ENCODE assay signal across 14 cellular contexts in genomic region chr16:88917146-88917914, GRCh38. TPM values are rescaled to one million over a fixed set of nuclear protein-coding genes. Genes with fewer than 3 reads are reported as not detected.
"Had no signal": no experiment of that assay in that cellular context is flagged by ENCODE, and none has a peak within 500 bp of the region (broad histone marks: within the 10 kb centered on the region; RNA-seq: fewer than 3 reads in every experiment).

No MANE protein-coding gene starts in this region.

- H3K27ac Mint-ChIP-seq: activated naive CD8-positive, alpha-beta T cell treated with anti-CD3 and anti-CD28 coated beads, Interleukin-2, amount 10 ng/mL, durations not matched to agents 7 days and 5 days; immature natural killer cell; natural killer cell had no signal

- H3K27ac ChIP-seq: dorsolateral prefrontal cortex, upper lobe of right lung had no signal

- H3K27me3 ChIP-seq: breast epithelium, upper lobe of right lung had no signal

- H3K36me3 Mint-ChIP-seq: activated naive CD8-positive, alpha-beta T cell treated with anti-CD3 and anti-CD28 coated beads, Interleukin-2, amount 10 ng/mL, durations not matched to agents 7 days and 5 days; immature natural killer cell; natural killer cell had no signal

- DNase-seq: activated CD4-positive, alpha-beta T cell treated with anti-CD3 and anti-CD28 coated beads, Interleukin-2, amount 50 U/mL, for 48 hours; activated gamma-delta T cell; activated naive CD8-positive, alpha-beta T cell treated with anti-CD3 and anti-CD28 coated beads, Interleukin-2, amount 10 ng/mL, durations not matched to agents 7 days and 5 days; activated T-cell treated with anti-CD3 and anti-CD28 coated beads, Interleukin-2, amount 50 U/mL, for 48 hours; anterior cingulate cortex; dorsolateral prefrontal cortex; hypothalamus; immature natural killer cell; left cardiac atrium; natural killer cell; stimulated activated CD4-positive, alpha-beta T cell treated with anti-CD3 and anti-CD28 coated beads, Interleukin-12 subunit alpha, Interleukin-12 subunit beta, amount 100 ng/mL, for 4 hours; stimulated activated naive CD8-positive, alpha-beta T cell treated with anti-CD3 and anti-CD28 coated beads, Interleukin-15, Interleukin-2, amounts not matched to agents 100 U/mL and 50 U/mL, for 24 hours; upper lobe of right lung had no signal

- H3K4me1 Mint-ChIP-seq: immature natural killer cell, natural killer cell had no signal

- H3K36me3 ChIP-seq: breast epithelium, upper lobe of right lung had no signal

- H3K9me3 Mint-ChIP-seq: immature natural killer cell, natural killer cell had no signal

- H3K4me3 Mint-ChIP-seq: activated naive CD8-positive, alpha-beta T cell treated with anti-CD3 and anti-CD28 coated beads, Interleukin-2, amount 10 ng/mL, durations not matched to agents 7 days and 5 days; immature natural killer cell; natural killer cell had no signal

- H3K4me3 ChIP-seq: breast epithelium, dorsolateral prefrontal cortex, upper lobe of right lung had no signal

- H3K9me3 ChIP-seq: upper lobe of right lung had no signal

RNA-seq across cellular contexts. Expression of gene PABPN1L, which starts 50.9 kb away (rescaled TPM):
- polyA plus RNA-seq: immature natural killer cell had no signal
